ENCODE assay signal across 13 cellular contexts in the genomic region with DNA sequence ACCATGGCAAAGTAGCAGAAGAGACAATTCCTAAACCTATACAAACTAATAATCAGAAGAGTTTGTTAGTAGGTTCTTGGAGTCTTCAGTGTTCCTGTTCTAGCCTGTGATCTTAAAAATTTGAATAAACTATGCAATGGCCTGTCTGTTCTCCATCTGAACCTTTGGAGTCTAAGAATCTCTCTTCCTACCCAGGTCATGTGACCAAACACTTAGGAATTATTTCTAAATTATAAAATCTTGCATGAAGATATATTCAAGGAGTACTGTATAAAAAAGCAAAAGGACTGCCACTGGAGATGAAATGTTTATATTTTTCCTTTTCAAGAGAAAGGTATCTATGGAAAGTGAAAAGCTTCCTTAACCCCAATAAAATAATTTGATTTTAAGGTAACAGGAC. TPM values are rescaled to one million over a fixed set of nuclear protein-coding genes. Genes with fewer than 3 reads are reported as not detected.
DNase-seq lines count a peak whose midpoint lies in the region; ATAC-seq and TF ChIP-seq lines count a peak whose summit lies in the region.
"Had no signal": no experiment of that assay in that cellular context is flagged by ENCODE, and none has a peak within 500 bp of the region (broad histone marks: within the 10 kb centered on the region; RNA-seq: fewer than 3 reads in every experiment).

No MANE protein-coding gene starts in this region.

- no peak for ATAC-seq in activated naive CD8-positive, alpha-beta T cell treated with anti-CD3 and anti-CD28 coated beads, Interleukin-2, amount 50 U/mL, for 24 hours
- no peak for ATAC-seq in GM19023 (IDR thresholded peaks at IDR 0.05; ENCODE audit: unreplicated experiment)
- ATAC-seq: gastroesophageal sphincter, left lung had no signal

- H3K4me2 ChIP-seq in Loucy (ENCODE audit: low read depth, low read length, poor library complexity, severe bottlenecking) (peak overlapping the region; percentile 97), neural progenitor cell (peak overlapping the region; percentile 99)

- H3K9me3 Mint-ChIP-seq in activated naive CD8-positive, alpha-beta T cell treated with anti-CD3 and anti-CD28 coated beads, Interleukin-2, amount 50 U/mL, for 24 hours: no peaks in the 10 kb centered on the region
- no peaks in the 10 kb centered on the region for H3K9me3 Mint-ChIP-seq in neural progenitor cell

- peaks cover 20% of the 10 kb centered on the region for H3K27me3 Mint-ChIP-seq in activated naive CD8-positive, alpha-beta T cell treated with anti-CD3 and anti-CD28 coated beads, Interleukin-2, amount 50 U/mL, for 24 hours
- peaks cover 2% of the 10 kb centered on the region for H3K27me3 Mint-ChIP-seq in neural progenitor cell (ENCODE audit: insufficient read depth, low read depth)

- H2AFZ ChIP-seq in Loucy (ENCODE audit: low read length): no peak overlapping the region
- no peak overlapping the region for H2AFZ ChIP-seq in neural progenitor cell (replicated peaks)
- H2AFZ ChIP-seq: parathyroid adenoma had no signal

- no peak for DNase-seq in activated naive CD8-positive, alpha-beta T cell treated with anti-CD3 and anti-CD28 coated beads, Interleukin-2, amount 50 U/mL, for 24 hours
- no peak for DNase-seq in neural progenitor cell (ENCODE audit: low spot score)
- no peak for DNase-seq in SIG-M5 treated with dmso at 0.1 percent for 504 hours (lab: John Stamatoyannopoulos, UW; ENCODE audit: unreplicated experiment)
- no peak for DNase-seq in A172 (ENCODE audit: low spot score)
- DNase-seq: activated T-cell treated with anti-CD3 and anti-CD28 coated beads, Interleukin-2, amount 50 U/mL, for 1 hour; left lung; NCI-H446 had no signal

- H3K27me3 ChIP-seq in Loucy (ENCODE audit: insufficient read depth, low read length, poor library complexity, severe bottlenecking) (peaks cover 10% of the 10 kb centered on the region), neural progenitor cell (peaks cover 8% of the 10 kb centered on the region)

- H3K9ac ChIP-seq in Loucy (ENCODE audit: low read depth, low read length, poor library complexity, severe bottlenecking) (peak overlapping the region; percentile 96), neural progenitor cell (no peak overlapping the region)
- H3K9ac ChIP-seq: parathyroid adenoma had no signal

- H3K9me3 ChIP-seq in Loucy (ENCODE audit: insufficient read depth, low read depth, low read length) (no peaks in the 10 kb centered on the region), neural progenitor cell (ENCODE audit: low read depth) (no peaks in the 10 kb centered on the region)
- H3K9me3 ChIP-seq: gastroesophageal sphincter, left lung, thoracic aorta had no signal

- TF ChIP-seq CTCF in Loucy (conservative IDR thresholded peaks at IDR 0.05; ENCODE audit: low read length): no peak
- TF ChIP-seq CTCF in neural progenitor cell (IDR thresholded peaks at IDR 0.05): no peak

- H3K4me1 Mint-ChIP-seq in activated naive CD8-positive, alpha-beta T cell treated with anti-CD3 and anti-CD28 coated beads, Interleukin-2, amount 50 U/mL, for 24 hours: peaks cover 34% of the 10 kb centered on the region
- H3K4me1 Mint-ChIP-seq in neural progenitor cell: peaks cover 34% of the 10 kb centered on the region

- no peak overlapping the region for H3K27ac ChIP-seq in neural progenitor cell
- H3K27ac ChIP-seq: gastroesophageal sphincter, left lung, parathyroid adenoma, thoracic aorta had no signal

- H3K4me3 ChIP-seq in GM08714 (ENCODE audit: low read length) (peak overlapping the region; percentile 92), Loucy (ENCODE audit: low read length, poor library complexity, severe bottlenecking) (peak overlapping the region; percentile 77), neural progenitor cell (peak overlapping the region; percentile 91)
- H3K4me3 ChIP-seq: gastroesophageal sphincter, left lung, thoracic aorta had no signal

- H3K9me2 ChIP-seq in Loucy (replicated peaks; ENCODE audit: low read depth, low read length): no peaks in the 10 kb centered on the region

- peaks cover 2% of the 10 kb centered on the region; the same call in 1 of the 2 replicates for H3F3A ChIP-seq in Loucy (ENCODE audit: low read depth)
- peaks cover 6% of the 10 kb centered on the region for H3F3A ChIP-seq in neural progenitor cell (ENCODE audit: low read depth)

- peaks cover 60% of the 10 kb centered on the region for H3K36me3 Mint-ChIP-seq in activated naive CD8-positive, alpha-beta T cell treated with anti-CD3 and anti-CD28 coated beads, Interleukin-2, amount 50 U/mL, for 24 hours (ENCODE audit: low read depth)
- peaks cover 34% of the 10 kb centered on the region for H3K36me3 Mint-ChIP-seq in neural progenitor cell

- peaks cover 59% of the 10 kb centered on the region for H4K20me1 ChIP-seq in Loucy (ENCODE audit: insufficient read depth, low read length, poor library complexity, severe bottlenecking)
- H4K20me1 ChIP-seq in neural progenitor cell (ENCODE audit: low read depth): peaks cover 58% of the 10 kb centered on the region

- peak overlapping the region; percentile 96 for H3K4me3 Mint-ChIP-seq in activated naive CD8-positive, alpha-beta T cell treated with anti-CD3 and anti-CD28 coated beads, Interleukin-2, amount 50 U/mL, for 24 hours
- peak overlapping the region; percentile 94 for H3K4me3 Mint-ChIP-seq in neural progenitor cell

- H3K4me1 ChIP-seq in Loucy (ENCODE audit: insufficient read depth, low read length, poor library complexity, severe bottlenecking): peaks cover 61% of the 10 kb centered on the region
- H3K4me1 ChIP-seq in neural progenitor cell: peaks cover 31% of the 10 kb centered on the region
- H3K4me1 ChIP-seq: parathyroid adenoma had no signal

- H3K36me3 ChIP-seq in Loucy (ENCODE audit: insufficient read depth, low read length): peaks cover 32% of the 10 kb centered on the region
- peaks cover 20% of the 10 kb centered on the region for H3K36me3 ChIP-seq in neural progenitor cell
- H3K36me3 ChIP-seq: gastroesophageal sphincter, left lung, thoracic aorta had no signal

- no peak overlapping the region for H3K27ac Mint-ChIP-seq in activated naive CD8-positive, alpha-beta T cell treated with anti-CD3 and anti-CD28 coated beads, Interleukin-2, amount 50 U/mL, for 24 hours
- H3K27ac Mint-ChIP-seq in neural progenitor cell: no peak overlapping the region

- H3K79me2 ChIP-seq in Loucy (ENCODE audit: insufficient read depth, low read length) (peaks cover 71% of the 10 kb centered on the region), neural progenitor cell (ENCODE audit: low read depth) (peaks cover 70% of the 10 kb centered on the region)
- H3K79me2 ChIP-seq: parathyroid adenoma had no signal

RNA-seq across cellular contexts. Expression of gene MKI67, which starts 2.4 kb away (rescaled TPM):
- 65.8 and 71.3 TPM in 2 replicates for total RNA-seq in neural progenitor cell (ENCODE audit: low replicate concordance)
- 22.9 and 29.0 TPM in 2 replicates for total RNA-seq in A172 (2014; rRNA removed; shearing (Covaris generic))
